Comparison of ENCODE assay signal across 20 cellular contexts in the genomic region with DNA sequence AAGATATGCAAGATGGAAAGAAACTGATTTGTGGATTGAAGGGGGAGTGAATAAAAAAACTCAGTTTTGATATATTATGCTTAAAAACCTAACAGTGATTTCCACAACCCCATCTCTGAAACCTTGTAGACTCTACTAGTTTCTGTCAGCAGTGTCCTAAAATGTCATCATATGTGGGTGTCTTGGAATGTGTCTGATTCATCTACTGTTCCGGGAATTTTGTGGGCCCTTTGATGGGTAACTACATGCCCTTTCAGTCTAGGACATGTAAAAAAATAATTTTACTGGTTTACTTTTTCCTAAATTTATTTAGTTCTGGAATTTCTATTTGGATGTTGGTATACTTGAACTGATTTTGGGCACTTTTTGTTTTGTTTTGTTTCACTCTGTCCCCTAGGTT.
"Had no signal": no experiment of that assay in that cellular context is flagged by ENCODE, and none has a peak within 500 bp of the region (broad histone marks: within the 10 kb centered on the region; RNA-seq: fewer than 3 reads in every experiment).

No MANE protein-coding gene starts in this region.

- H3K36me3 ChIP-seq: gastrocnemius medialis, heart right ventricle, right atrium auricular region, sigmoid colon, suprapubic skin, thyroid gland, uterus had no signal

- H3K9me3 ChIP-seq: gastrocnemius medialis, heart right ventricle, mucosa of descending colon, right atrium auricular region, sigmoid colon, suprapubic skin, thyroid gland, uterus had no signal

- FAIRE-seq: colon, endothelial cell of umbilical vein, islet of Langerhans, small intestine had no signal

- H3K27ac ChIP-seq: gastrocnemius medialis, heart right ventricle, right atrium auricular region, sigmoid colon, suprapubic skin, thyroid gland, uterus had no signal

- H3K4me1 ChIP-seq: gastrocnemius medialis, right atrium auricular region, sigmoid colon, suprapubic skin, thyroid gland, uterus had no signal

- H3K4me3 ChIP-seq: gastrocnemius medialis, heart right ventricle, mucosa of descending colon, right atrium auricular region, sigmoid colon, suprapubic skin, thyroid gland, uterus had no signal

- H3K27me3 ChIP-seq: gastrocnemius medialis, right atrium auricular region, sigmoid colon, suprapubic skin, thyroid gland, uterus had no signal

- DNase-seq: effector CD4-positive, alpha-beta T cell; endodermal cell; gastrocnemius medialis; heart right ventricle; hypothalamus; mucosa of descending colon; natural killer cell; posterior cingulate gyrus; sigmoid colon; small intestine; stimulated activated CD4-positive, alpha-beta T cell treated with anti-CD3 and anti-CD28 coated beads, Interleukin-2, amount 100 ng/mL, for 48 hours; stimulated activated CD8-positive, alpha-beta memory T cell treated with anti-CD3 and anti-CD28 coated beads, Interleukin-4, amount 100 ng/mL, for 48 hours; stimulated activated naive CD8-positive, alpha-beta T cell treated with anti-CD3 and anti-CD28 coated beads, Interleukin-15, Interleukin-2, amounts not matched to agents 100 U/mL and 50 U/mL, for 24 hours; thyroid gland; uterus had no signal
